In genomic region chr2:102434655-102435381, GRCh38 we compare ENCODE assay signal across 16 cellular contexts. TPM values are rescaled to one million over a fixed set of nuclear protein-coding genes. Genes with fewer than 3 reads are reported as not detected.
DNase-seq lines count a peak whose midpoint lies in the region; ATAC-seq and TF ChIP-seq lines count a peak whose summit lies in the region.
"Had no signal": no experiment of that assay in that cellular context is flagged by ENCODE, and none has a peak within 500 bp of the region (broad histone marks: within the 10 kb centered on the region; RNA-seq: fewer than 3 reads in every experiment).

No MANE protein-coding gene starts in this region.

- no peak overlapping the region for H3K4me3 ChIP-seq in neutrophil (ENCODE audit: low read depth in 1 of 2, low read length in 1 of 2)
- no peak overlapping the region for H3K4me3 ChIP-seq in OCI-LY7 (ENCODE audit: low read depth, low read length, poor library complexity, severe bottlenecking)
- no peak overlapping the region for H3K4me3 ChIP-seq in lower lobe of right lung
- H3K4me3 ChIP-seq: suprapubic skin had no signal

- peak overlapping the region; percentile 78 for H3K27ac ChIP-seq in neutrophil
- H3K27ac ChIP-seq in OCI-LY7 (ENCODE audit: low read depth, low read length, poor library complexity, severe bottlenecking), result no peak overlapping the region
- no peak overlapping the region for H3K27ac ChIP-seq in lower lobe of right lung
- H3K27ac ChIP-seq: suprapubic skin had no signal

- no peak for DNase-seq in activated CD4-positive, alpha-beta T cell treated with anti-CD3 and anti-CD28 coated beads for 36 hours
- no peak for DNase-seq in activated CD4-positive, alpha-beta T cell treated with anti-CD3 and anti-CD28 coated beads, Interleukin-2, amount 50 U/mL, for 48 hours
- DNase-seq in OCI-LY7 (ENCODE audit: low spot score) (no peak), lower lobe of right lung (no peak), OCI-M1 (lab: John Stamatoyannopoulos, UW) (no peak)
- DNase-seq: 8988T; activated CD4-positive, CD25-positive, alpha-beta regulatory T cell treated with anti-CD3 and anti-CD28 coated beads, Interleukin-2, amount 50 U/mL, for 72 hours; MM.1S; NCI-H526; retina had no signal

- no peaks in the 10 kb centered on the region for H3K9me3 ChIP-seq in neutrophil
- H3K9me3 ChIP-seq in OCI-LY7 (ENCODE audit: low read length), result no peaks in the 10 kb centered on the region
- no peaks in the 10 kb centered on the region for H3K9me3 ChIP-seq in lower lobe of right lung
- H3K9me3 ChIP-seq: suprapubic skin had no signal

- peaks cover 93 to 99% of the 10 kb centered on the region in 2 experiments for H3K4me1 ChIP-seq in neutrophil (ENCODE audit: control insufficient read depth in 1 of 2, insufficient read depth in 1 of 2, low read depth in 1 of 2, low read length in 1 of 2)
- H3K4me1 ChIP-seq in OCI-LY7 (ENCODE audit: insufficient read depth, low read length, poor library complexity, severe bottlenecking), result no peaks in the 10 kb centered on the region
- no peaks in the 10 kb centered on the region for H3K4me1 ChIP-seq in lower lobe of right lung
- H3K4me1 ChIP-seq: suprapubic skin had no signal

- TF ChIP-seq CTCF in neutrophil (IDR thresholded peaks at IDR 0.05) (no peak), OCI-LY7 (conservative IDR thresholded peaks at IDR 0.05; ENCODE audit: low read length) (no peak), lower lobe of right lung (IDR thresholded peaks at IDR 0.05) (no peak)

- CTCF ChIA-PET in activated CD4-positive, alpha-beta T cell treated with anti-CD3 and anti-CD28 coated beads for 36 hours (lab: Charles Lee), result interaction anchor here (0.9 to 2.5 kb wide), 5 partner anchors 14 to 430 kb away, joined by 3 to 6 read pairs (median 4); no protein-coding TSS in a partner anchor
- CTCF ChIA-PET in OCI-LY7 (lab: Charles Lee; ENCODE audit: unreplicated experiment), result no interaction called here

- POLR2A ChIA-PET in activated CD4-positive, alpha-beta T cell treated with anti-CD3 and anti-CD28 coated beads for 36 hours (lab: Charles Lee), result interaction anchor here (0.6 kb wide), 1 partner anchor 99 kb away, joined by 3 read pairs; no protein-coding TSS in a partner anchor
- POLR2A ChIA-PET in OCI-LY7 (lab: Charles Lee), result no interaction called here

- H3K27ac Mint-ChIP-seq in activated CD4-positive, alpha-beta T cell treated with anti-CD3 and anti-CD28 coated beads for 36 hours, result peak overlapping the region; percentile 11
- H3K27ac Mint-ChIP-seq: dendritic cell treated with granulocyte-macrophage colony-stimulating factor and Interleukin-4, amounts not matched to agents 40 ng/mL and 50 ng/mL, for 4 days had no signal

- no peaks in the 10 kb centered on the region for H4K20me1 ChIP-seq in OCI-LY7 (ENCODE audit: insufficient read depth, low read length)

- no peak overlapping the region for H2AFZ ChIP-seq in OCI-LY7 (ENCODE audit: low read length)

- no peak overlapping the region for H3K4me2 ChIP-seq in OCI-LY7 (ENCODE audit: low read length)

- H3K79me2 ChIP-seq in OCI-LY7 (ENCODE audit: insufficient read depth, low read depth, low read length), result no peaks in the 10 kb centered on the region

- H3K36me3 ChIP-seq in neutrophil (peaks cover 3% of the 10 kb centered on the region), OCI-LY7 (ENCODE audit: insufficient read depth, low read length) (no peaks in the 10 kb centered on the region), lower lobe of right lung (no peaks in the 10 kb centered on the region)
- H3K36me3 ChIP-seq: suprapubic skin had no signal

- H3K4me3 Mint-ChIP-seq in activated CD4-positive, alpha-beta T cell treated with anti-CD3 and anti-CD28 coated beads for 36 hours, result no peak overlapping the region
- H3K4me3 Mint-ChIP-seq: dendritic cell treated with granulocyte-macrophage colony-stimulating factor and Interleukin-4, amounts not matched to agents 40 ng/mL and 50 ng/mL, for 4 days had no signal

- intact Hi-C loops in activated CD4-positive, alpha-beta T cell treated with anti-CD3 and anti-CD28 coated beads for 36 hours (cut with DNase I, micrococcal nuclease), result loop anchor here (5.0 to 10.0 kb wide), 3 partner anchors 330 to 720 kb away; no protein-coding TSS in a partner anchor
- intact Hi-C loops in OCI-LY7 (cut with micrococcal nuclease; ENCODE audit: unreplicated experiment) (no loop called here), lower lobe of right lung (cut with DNase I) (no loop called here)

- BruUV-seq in OCI-LY7 (replicated peaks; lab: Mats Ljungman, UMichigan), result no TSS peak

- no peaks in the 10 kb centered on the region for H3K27me3 Mint-ChIP-seq in activated CD4-positive, alpha-beta T cell treated with anti-CD3 and anti-CD28 coated beads for 36 hours
- H3K27me3 Mint-ChIP-seq: dendritic cell treated with granulocyte-macrophage colony-stimulating factor and Interleukin-4, amounts not matched to agents 40 ng/mL and 50 ng/mL, for 4 days had no signal

- no peaks in the 10 kb centered on the region for H3K9me3 Mint-ChIP-seq in activated CD4-positive, alpha-beta T cell treated with anti-CD3 and anti-CD28 coated beads for 36 hours (ENCODE audit: low read depth)
- H3K9me3 Mint-ChIP-seq: dendritic cell treated with granulocyte-macrophage colony-stimulating factor and Interleukin-4, amounts not matched to agents 40 ng/mL and 50 ng/mL, for 4 days had no signal

- no peaks in the 10 kb centered on the region for H3K9me2 ChIP-seq in OCI-LY7 (ENCODE audit: insufficient read depth, low read length)

- H3K4me1 Mint-ChIP-seq in activated CD4-positive, alpha-beta T cell treated with anti-CD3 and anti-CD28 coated beads for 36 hours, result peaks cover 38% of the 10 kb centered on the region

- no peaks in the 10 kb centered on the region for H3K36me3 Mint-ChIP-seq in activated CD4-positive, alpha-beta T cell treated with anti-CD3 and anti-CD28 coated beads for 36 hours (ENCODE audit: low read depth)

- peak; percentile 7 for ATAC-seq in activated CD4-positive, alpha-beta T cell treated with anti-CD3 and anti-CD28 coated beads for 36 hours
- ATAC-seq in GM21737 (IDR thresholded peaks at IDR 0.05; ENCODE audit: unreplicated experiment), result peak; percentile 57
- ATAC-seq in HG03558 (IDR thresholded peaks at IDR 0.05; ENCODE audit: extremely low read depth, unreplicated experiment), result peak; percentile 54
- no peak for ATAC-seq in lower lobe of right lung

- H3K27me3 ChIP-seq in neutrophil, result no peaks in the 10 kb centered on the region
- H3K27me3 ChIP-seq in lower lobe of right lung (ENCODE audit: low read depth), result no peaks in the 10 kb centered on the region
- H3K27me3 ChIP-seq: suprapubic skin had no signal

RNA-seq across cellular contexts. Expression of gene IL18RAP, which starts 11.9 kb away (rescaled TPM):
- total RNA-seq in activated CD4-positive, alpha-beta T cell treated with anti-CD3 and anti-CD28 coated beads for 36 hours, result 1 to 10 TPM; 6.8 to 7.4 TPM
- total RNA-seq in OCI-LY7 (2014; rRNA removed; shearing (Covaris generic)), result not detected in 2 replicates
- total RNA-seq in OCI-LY7 (2022) (not detected in 2 replicates), lower lobe of right lung (6.8 TPM)
- total RNA-seq: fibroblast of villous mesenchyme had no signal

RNA-seq across cellular contexts. Expression of gene SLC9A4, which starts 38.2 kb away (rescaled TPM):
- total RNA-seq in activated CD4-positive, alpha-beta T cell treated with anti-CD3 and anti-CD28 coated beads for 36 hours, result under 1 TPM in 1 of 2 experiments, not detected in 1; 0.11 TPM
- total RNA-seq in OCI-LY7 (2014; rRNA removed; shearing (Covaris generic)), result 0.03 TPM in 1 of 2 replicates, not detected in the other
- total RNA-seq in OCI-LY7 (2022), result 0.10 and 0.22 TPM in 2 replicates
- total RNA-seq in lower lobe of right lung, result not detected
- total RNA-seq: fibroblast of villous mesenchyme had no signal

Comparison
In these comparisons a context has a peak if more than half of its experiments do, and no peak if none do; other contexts are left out.
1. ATAC-seq: peak in activated CD4-positive, alpha-beta T cell treated with anti-CD3 and anti-CD28 coated beads for 36 hours (single experiment), GM21737 (single experiment) and HG03558 (single experiment); none in lower lobe of right lung (0 of 2).
2. intact Hi-C loops: an anchor here in activated CD4-positive, alpha-beta T cell treated with anti-CD3 and anti-CD28 coated beads for 36 hours (5.0 to 10.0 kb wide); none called in OCI-LY7 and lower lobe of right lung.